Comparison of ENCODE assay signal across 10 cellular contexts in genomic region chr22:45684752-45685359, GRCh38.
"Had no signal": no experiment of that assay in that cellular context is flagged by ENCODE, and none has a peak within 500 bp of the region (broad histone marks: within the 10 kb centered on the region; RNA-seq: fewer than 3 reads in every experiment).

No MANE protein-coding gene starts in this region.

- H3K4me3 ChIP-seq: body of pancreas, testis had no signal

- DNase-seq: activated CD4-positive, alpha-beta T cell treated with anti-CD3 and anti-CD28 coated beads, Interleukin-2, amount 50 U/mL, for 4 hours; activated naive CD4-positive, alpha-beta T cell treated with anti-CD3 and anti-CD28 coated beads, Interleukin-2, amount 50 U/mL, for 16 hours; activated T-cell treated with anti-CD3 and anti-CD28 coated beads, Interleukin-2, amount 50 U/mL, for 1 hour; cerebellar nuclear complex; dermis blood vessel endothelial cell; endodermal cell; stimulated activated CD4-positive, alpha-beta T cell treated with anti-CD3 and anti-CD28 coated beads, Interleukin-4, amount 100 ng/mL, for 24 hours; testis had no signal

- H3K9me3 ChIP-seq: body of pancreas, testis had no signal

- ATAC-seq: body of pancreas, left lobe of liver had no signal

- H3K27me3 ChIP-seq: body of pancreas, testis had no signal

- H3K27ac ChIP-seq: body of pancreas, testis had no signal
